15 cellular contexts compared by ENCODE assay signal in genomic region chr10:85864866-85865526, GRCh38.
A peak's percentile ranks its signal among the peaks of the same experiment; 100 is the strongest.
DNase-seq lines count a peak whose midpoint lies in the region; ATAC-seq and TF ChIP-seq lines count a peak whose summit lies in the region.
"Had no signal": no experiment of that assay in that cellular context is flagged by ENCODE, and none has a peak within 500 bp of the region (broad histone marks: within the 10 kb centered on the region; RNA-seq: fewer than 3 reads in every experiment).

No MANE protein-coding gene starts in this region.

- ATAC-seq in HG02870 (IDR thresholded peaks at IDR 0.05; ENCODE audit: unreplicated experiment) (peak; percentile 45), HG03469 (IDR thresholded peaks at IDR 0.05; ENCODE audit: unreplicated experiment) (no peak), Right ventricle myocardium inferior (no peak)
- ATAC-seq: GM23338, K562 had no signal

- WGBS in mesodermal cell (ENCODE audit: insufficient coverage in 2 of 2), 2 experiments: 68 to 93% methylated on average over 2 of the region's 3 CpGs
- 70 to 78% methylated on average over 3 of the region's 3 CpGs for WGBS in esophagus squamous epithelium, 2 donors

- H3K4me3 ChIP-seq in mesodermal cell (ENCODE audit: extremely low read depth, insufficient read depth, low read length, poor library complexity, severe bottlenecking) (no peak overlapping the region), esophagus squamous epithelium (no peak overlapping the region)
- H3K4me3 ChIP-seq: BLaER1 treated with 17β-estradiol and CSF1 and Interleukin-3, amounts not matched to agents 10 nM and 100 nM; GM23338; K562 had no signal

- H3K9me3 ChIP-seq in mesodermal cell (ENCODE audit: control insufficient read depth, low read length) (no peaks in the 10 kb centered on the region), esophagus squamous epithelium (no peaks in the 10 kb centered on the region)
- H3K9me3 ChIP-seq: BLaER1 treated with 17β-estradiol and CSF1 and Interleukin-3, amounts not matched to agents 10 nM and 100 nM had no signal

- no peaks in the 10 kb centered on the region for H3K27me3 ChIP-seq in esophagus squamous epithelium
- H3K27me3 ChIP-seq: BLaER1 treated with 17β-estradiol and CSF1 and Interleukin-3, amounts not matched to agents 10 nM and 100 nM had no signal

- peaks cover 32% of the 10 kb centered on the region for H3K4me1 ChIP-seq in mesodermal cell (ENCODE audit: control insufficient read depth, insufficient read depth, low read length, poor library complexity, severe bottlenecking)
- no peaks in the 10 kb centered on the region for H3K4me1 ChIP-seq in esophagus squamous epithelium

- DNase-seq in EH (ENCODE audit: low read depth) (peak; percentile 1), astrocyte of the hippocampus (ENCODE audit: low read depth, low spot score) (peak; percentile 6), Right ventricle myocardium inferior (ENCODE audit: missing footprints) (no peak), esophagus squamous epithelium (lab: John Stamatoyannopoulos, UW) (no peak)
- DNase-seq in stimulated activated CD4-positive, alpha-beta T cell treated with anti-CD3 and anti-CD28 coated beads, Interleukin-2, amount 100 ng/mL, for 48 hours: no peak
- DNase-seq: 8988T; ACHN; CD4-positive, CD25-positive, alpha-beta regulatory T cell; H7 had no signal

- peak overlapping the region; percentile 36 for H3K27ac ChIP-seq in mesodermal cell (ENCODE audit: low read depth, low read length, severe bottlenecking)
- no peak overlapping the region for H3K27ac ChIP-seq in esophagus squamous epithelium
- H3K27ac ChIP-seq: BLaER1 treated with 17β-estradiol and CSF1 and Interleukin-3, amounts not matched to agents 10 nM and 100 nM had no signal

- no peaks in the 10 kb centered on the region for H3K36me3 ChIP-seq in mesodermal cell (ENCODE audit: control insufficient read depth, insufficient read depth, low read length)
- no peaks in the 10 kb centered on the region for H3K36me3 ChIP-seq in esophagus squamous epithelium
- H3K36me3 ChIP-seq: BLaER1 treated with 17β-estradiol and CSF1 and Interleukin-3, amounts not matched to agents 10 nM and 100 nM had no signal

- no peak for TF ChIP-seq POLR2A in esophagus squamous epithelium (IDR thresholded peaks at IDR 0.05)

- no peak for TF ChIP-seq CTCF in esophagus squamous epithelium (IDR thresholded peaks at IDR 0.05)

- intact Hi-C loops in Right ventricle myocardium inferior (cut with DNase I) (no loop called here), esophagus squamous epithelium (cut with DNase I) (no loop called here)

Comparison
In these comparisons a context has a peak if more than half of its experiments do, and no peak if none do; other contexts are left out.
1. DNase-seq: peak in EH (single experiment) and astrocyte of the hippocampus (single experiment); none in stimulated activated CD4-positive, alpha-beta T cell treated with anti-CD3 and anti-CD28 coated beads, Interleukin-2, amount 100 ng/mL, for 48 hours (0 of 2), Right ventricle myocardium inferior (single experiment) and esophagus squamous epithelium (single experiment).